ENCODE assay signal across 23 cellular contexts in the genomic region with DNA sequence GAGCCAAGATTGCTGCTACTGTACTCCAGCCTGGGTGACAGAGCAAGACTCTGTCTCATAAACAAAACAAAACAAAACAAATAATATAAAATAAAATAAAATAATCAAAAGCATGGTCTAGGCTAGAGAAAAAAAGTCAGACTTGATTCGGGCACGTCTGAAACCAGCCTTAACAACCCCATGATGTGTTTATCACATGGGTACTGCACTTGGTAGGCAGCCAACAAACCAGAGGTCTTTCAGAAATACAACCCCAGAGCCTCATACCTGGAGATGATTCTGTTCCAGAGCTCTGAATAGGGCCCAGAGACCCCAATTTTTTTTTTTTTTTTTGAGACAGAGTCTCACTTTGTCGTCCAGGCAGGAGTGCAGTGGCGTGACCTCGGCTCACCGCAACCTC.
"Had no signal": no experiment of that assay in that cellular context is flagged by ENCODE, and none has a peak within 500 bp of the region (broad histone marks: within the 10 kb centered on the region; RNA-seq: fewer than 3 reads in every experiment).

No MANE protein-coding gene starts in this region.

- H3K27me3 Mint-ChIP-seq: activated B cell treated with CpG ODN at 0.5 μM for 24 hours; activated CD4-positive, alpha-beta memory T cell treated with anti-CD3 and anti-CD28 coated beads for 36 hours; activated naive CD8-positive, alpha-beta T cell; naive B cell; type B pancreatic cell had no signal

- DNase-seq: activated B cell treated with CpG ODN at 0.5 μM for 24 hours; activated CD4-positive, alpha-beta memory T cell treated with anti-CD3 and anti-CD28 coated beads for 36 hours; activated CD4-positive, alpha-beta T cell treated with anti-CD3 and anti-CD28 coated beads for 4 hours; activated T-cell treated with anti-CD3 and anti-CD28 coated beads for 4 hours; amniotic stem cell; dorsolateral prefrontal cortex; foreskin melanocyte; hypothalamus; mesenchymal stem cell; mucosa of descending colon; naive B cell; psoas muscle; right lobe of liver; stimulated activated CD4-positive, alpha-beta T cell treated with anti-CD3 and anti-CD28 coated beads, Interleukin-4, amount 100 ng/mL, for 24 hours; stomach had no signal

- H3K4me3 ChIP-seq: cardiac muscle cell, dorsolateral prefrontal cortex, mucosa of descending colon, ovary, psoas muscle, right lobe of liver, smooth muscle cell, stomach had no signal

- H3K27ac Mint-ChIP-seq: activated B cell treated with CpG ODN at 0.5 μM for 24 hours; activated CD4-positive, alpha-beta memory T cell treated with anti-CD3 and anti-CD28 coated beads for 36 hours; activated T-helper 1 cell treated with anti-CD3 and anti-CD28 coated beads, Interleukin-12 subunit alpha, Interleukin-12 subunit beta, Interleukin-2, Interleukin-4 antibody, amounts not matched to agents 30 ng/mL and 10 ng/mL and 1 ng/mL, durations not matched to agents 14 hours and 24 hours and 36 hours; type B pancreatic cell had no signal

- H3K27ac ChIP-seq: cardiac muscle cell, dorsolateral prefrontal cortex, ovary had no signal

- H3K27me3 ChIP-seq: cardiac muscle cell, dorsolateral prefrontal cortex, ovary, right lobe of liver, stomach had no signal

- H3K4me1 ChIP-seq: psoas muscle, right lobe of liver, stomach had no signal

- ATAC-seq: mucosa of descending colon; psoas muscle; stimulated activated effector memory CD8-positive, alpha-beta T cell treated with anti-CD3 and anti-CD28 coated beads, Interleukin-12 subunit alpha, Interleukin-12 subunit beta, amount 100 ng/mL, for 72 hours had no signal

- H3K9me3 ChIP-seq: ovary, psoas muscle, right lobe of liver had no signal

- H3K36me3 ChIP-seq: cardiac muscle cell, ovary, right lobe of liver, stomach had no signal

- H3K4me1 Mint-ChIP-seq: neural crest cell had no signal

- H3K4me3 Mint-ChIP-seq: activated B cell treated with CpG ODN at 0.5 μM for 24 hours; activated CD4-positive, alpha-beta memory T cell treated with anti-CD3 and anti-CD28 coated beads for 36 hours; activated naive CD8-positive, alpha-beta T cell; activated T-helper 1 cell treated with anti-CD3 and anti-CD28 coated beads, Interleukin-12 subunit alpha, Interleukin-12 subunit beta, Interleukin-2, Interleukin-4 antibody, amounts not matched to agents 30 ng/mL and 10 ng/mL and 1 ng/mL, durations not matched to agents 14 hours and 24 hours and 36 hours; naive B cell; neural crest cell; stimulated activated effector memory CD8-positive, alpha-beta T cell treated with anti-CD3 and anti-CD28 coated beads, Interleukin-12 subunit alpha, Interleukin-12 subunit beta, amount 100 ng/mL, for 72 hours; type B pancreatic cell had no signal

- H3K36me3 Mint-ChIP-seq: stimulated activated effector memory CD8-positive, alpha-beta T cell treated with anti-CD3 and anti-CD28 coated beads, Interleukin-12 subunit alpha, Interleukin-12 subunit beta, amount 100 ng/mL, for 72 hours; type B pancreatic cell had no signal
